In the genomic region with DNA sequence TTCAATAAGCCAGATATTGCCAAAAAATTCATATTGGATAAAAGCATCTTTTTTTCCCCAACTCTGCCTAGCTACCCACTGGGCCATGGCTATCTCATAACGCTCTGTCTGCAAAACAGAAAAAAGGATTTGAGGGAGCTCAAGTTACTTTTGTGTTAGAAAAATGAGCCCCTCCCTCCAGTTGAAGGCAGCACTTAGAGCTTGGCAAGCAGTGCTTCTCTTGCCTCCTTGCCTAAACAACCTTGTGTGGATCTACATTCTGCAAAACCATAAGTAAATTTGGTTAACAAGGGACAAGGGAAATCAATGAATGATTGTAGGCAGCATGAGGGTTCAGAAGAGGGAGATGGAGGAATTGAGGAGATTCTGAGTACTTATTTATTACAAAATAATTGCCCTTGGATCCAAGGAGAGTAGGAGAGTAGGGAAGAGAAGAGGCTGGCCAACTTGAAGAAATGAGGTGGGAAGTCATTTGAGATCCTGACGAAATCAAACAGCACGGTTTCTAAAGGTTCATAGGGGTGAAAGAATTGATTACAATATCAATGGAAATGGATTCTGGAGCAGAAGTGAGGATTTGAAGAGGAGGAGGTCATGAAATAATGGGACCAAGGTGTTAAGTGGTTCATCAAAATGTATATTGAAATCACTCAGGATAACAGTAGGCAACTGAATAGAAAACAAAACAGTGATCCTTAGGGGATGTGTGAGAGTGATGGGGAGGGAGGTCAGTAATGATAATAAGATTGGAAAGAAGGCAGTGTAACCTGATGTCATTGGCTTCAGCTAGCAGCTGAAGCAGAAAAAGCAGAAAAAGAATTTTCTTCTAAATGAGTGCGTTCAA, we compare ENCODE assay signal across 24 cellular contexts.
"Had no signal": no experiment of that assay in that cellular context is flagged by ENCODE, and none has a peak within 500 bp of the region (broad histone marks: within the 10 kb centered on the region; RNA-seq: fewer than 3 reads in every experiment).

No MANE protein-coding gene starts in this region.

- H3K36me3 Mint-ChIP-seq: activated CD8-positive, alpha-beta memory T cell treated with anti-CD3 and anti-CD28 coated beads, Interleukin-2, amount 10 ng/mL, durations not matched to agents 7 days and 5 days; activated naive CD8-positive, alpha-beta T cell; brain had no signal

- H3K9me3 ChIP-seq: SJSA1 had no signal

- H3K27me3 ChIP-seq: SJSA1 had no signal

- H3K4me3 Mint-ChIP-seq: activated CD8-positive, alpha-beta memory T cell treated with anti-CD3 and anti-CD28 coated beads, Interleukin-2, amount 10 ng/mL, durations not matched to agents 7 days and 5 days; activated naive CD8-positive, alpha-beta T cell; activated T-cell treated with anti-CD3 and anti-CD28 coated beads, Interleukin-2, amount 50 U/mL, for 4 hours; brain had no signal

- H3K27me3 Mint-ChIP-seq: activated CD8-positive, alpha-beta memory T cell treated with anti-CD3 and anti-CD28 coated beads, Interleukin-2, amount 10 ng/mL, durations not matched to agents 7 days and 5 days; activated naive CD8-positive, alpha-beta T cell; brain had no signal

- H3K27ac Mint-ChIP-seq: activated CD8-positive, alpha-beta memory T cell treated with anti-CD3 and anti-CD28 coated beads, Interleukin-2, amount 10 ng/mL, durations not matched to agents 7 days and 5 days; activated naive CD8-positive, alpha-beta T cell; brain had no signal

- H3K4me3 ChIP-seq: SJSA1 had no signal

- H3K4me1 Mint-ChIP-seq: activated CD8-positive, alpha-beta memory T cell treated with anti-CD3 and anti-CD28 coated beads, Interleukin-2, amount 10 ng/mL, durations not matched to agents 7 days and 5 days; brain had no signal

- H3K9me3 Mint-ChIP-seq: activated T-cell treated with anti-CD3 and anti-CD28 coated beads, Interleukin-2, amount 50 U/mL, for 4 hours had no signal

- H3K27ac ChIP-seq: SJSA1 had no signal

- DNase-seq: activated CD4-positive, alpha-beta T cell treated with anti-CD3 and anti-CD28 coated beads for 48 hours; activated CD4-positive, alpha-beta T cell treated with anti-CD3 and anti-CD28 coated beads, Interleukin-2, amount 50 U/mL, for 4 hours; activated CD4-positive, CD25-positive, alpha-beta regulatory T cell treated with anti-CD3 and anti-CD28 coated beads, Interleukin-2, amount 50 U/mL, for 72 hours; activated CD8-positive, alpha-beta memory T cell treated with anti-CD3 and anti-CD28 coated beads, Interleukin-2, amount 10 ng/mL, durations not matched to agents 7 days and 5 days; activated effector memory CD4-positive, alpha-beta T cell treated with anti-CD3 and anti-CD28 coated beads, Interleukin-2, amount 50 U/mL, for 16 hours; activated naive CD4-positive, alpha-beta T cell treated with Interleukin-2 at 50 U/mL for 16 hours; activated T-cell treated with anti-CD3 and anti-CD28 coated beads, Interleukin-2, amount 50 U/mL, for 4 hours; amygdala; IMR-90; Kasumi-1; KBM-7; NCI-H1105 treated with DMSO at 0.1 percent for 48 hours; NCI-H1436 treated with DMSO at 0.1 percent for 48 hours; NCI-H187 treated with DMSO at 0.1 percent for 48 hours; NCI-H345; NCI-H510A; NCI-H69; NK-92 treated with Interleukin-12 subunit alpha and Interleukin-12 subunit beta, amount 100 ng/mL, for 24 hours; PC-3; SHP77; SW 1271 had no signal

- H3K4me1 ChIP-seq: SJSA1 had no signal

- H3K36me3 ChIP-seq: SJSA1 had no signal
